ENCODE assay signal across 7 cellular contexts in genomic region chr1:245222931-245223330, GRCh38.
"Had no signal": no experiment of that assay in that cellular context is flagged by ENCODE, and none has a peak within 500 bp of the region (broad histone marks: within the 10 kb centered on the region; RNA-seq: fewer than 3 reads in every experiment).

No MANE protein-coding gene starts in this region.

- FAIRE-seq: HTR-8/SVneo, K562 had no signal

- ATAC-seq: GM23338, K562 had no signal

- H3K27ac Mint-ChIP-seq: GM23338 had no signal

- H3K4me1 ChIP-seq: HAP-1 had no signal

- H3K4me3 ChIP-seq: GM23338, HAP-1, K562 had no signal

- H3K4me3 Mint-ChIP-seq: GM23338 had no signal

- DNase-seq: H7, IMR-90, KG1 had no signal

- H3K9me3 ChIP-seq: HAP-1 had no signal

- H3K36me3 ChIP-seq: HAP-1 had no signal

- H3K9me3 Mint-ChIP-seq: GM23338 had no signal
